8 cellular contexts compared by ENCODE assay signal in the genomic region with DNA sequence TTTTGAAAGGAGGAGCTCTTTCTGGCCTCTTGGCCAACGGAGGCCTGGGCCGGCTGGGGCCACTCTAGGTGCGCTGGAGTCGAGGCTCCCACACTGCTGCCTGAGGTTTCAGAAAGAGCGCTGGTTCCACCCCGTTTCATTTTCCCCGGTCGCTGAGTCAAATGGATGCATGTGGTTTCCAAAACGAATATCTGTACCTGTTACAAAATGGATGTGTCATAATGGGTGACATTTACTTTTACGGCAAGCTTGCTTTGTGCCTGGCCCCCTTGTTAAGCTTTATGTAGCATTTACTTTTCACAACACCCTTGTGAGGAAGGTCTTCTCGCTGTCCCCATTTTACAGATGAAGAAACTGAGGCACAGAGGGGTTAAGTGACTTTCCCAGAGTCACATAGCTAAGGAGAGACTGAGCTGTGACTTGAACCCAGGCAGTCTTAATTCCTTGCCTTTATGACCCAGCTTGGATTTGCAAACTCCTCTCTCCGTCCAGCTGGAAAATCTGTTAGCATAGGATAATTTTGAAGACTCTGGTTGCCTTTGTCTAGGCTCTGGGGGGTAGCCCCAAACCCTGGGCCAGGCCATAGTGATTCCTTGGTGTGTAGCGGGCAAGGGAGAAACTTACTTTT. TPM values are rescaled to one million over a fixed set of nuclear protein-coding genes. Genes with fewer than 3 reads are reported as not detected.
DNase-seq lines count a peak whose midpoint lies in the region; ATAC-seq lines count a peak whose summit lies in the region.

No MANE protein-coding gene starts in this region.

- ATAC-seq in GM18909 (IDR thresholded peaks at IDR 0.05; ENCODE audit: poor library complexity, unreplicated experiment) (peak; percentile 76), HG02981 (IDR thresholded peaks at IDR 0.05; ENCODE audit: unreplicated experiment) (peak; percentile 68), aorta (ENCODE audit: low FRiP score) (no peak)

- H3K36me3 ChIP-seq in iPS-18a (ENCODE audit: control insufficient read depth, low read depth, low read length) (no peaks in the 10 kb centered on the region), aorta (ENCODE audit: control insufficient read depth in 1 of 2, insufficient read depth in 2 of 2, low read length in 1 of 2) (no peaks in the 10 kb centered on the region)

- intact Hi-C loops in aorta (cut with DNase I), result no loop called here

- DNase-seq in activated CD4-positive, alpha-beta T cell treated with anti-CD3 and anti-CD28 coated beads for 24 hours (ENCODE audit: low read depth in 2 of 2), result peak; percentile 64 to 69
- no peak for DNase-seq in NCI-H748 (lab: John Stamatoyannopoulos, UW; ENCODE audit: unreplicated experiment)
- no peak for DNase-seq in NCI-H1694 treated with DMSO at 0.1 percent for 48 hours (lab: John Stamatoyannopoulos, UW)
- no peak for DNase-seq in aorta
- DNase-seq in AG08396 (ENCODE audit: low spot score), result no peak

- H3K4me1 ChIP-seq in iPS-18a (ENCODE audit: control insufficient read depth, low read depth, low read length) (peaks cover 29% of the 10 kb centered on the region), aorta (ENCODE audit: control insufficient read depth in 1 of 2, insufficient read depth in 2 of 2, low read length in 2 of 2) (no peaks in the 10 kb centered on the region)

- no peaks in the 10 kb centered on the region for H3K9me3 ChIP-seq in iPS-18a (ENCODE audit: control insufficient read depth, low read depth, low read length)
- H3K9me3 ChIP-seq in aorta (ENCODE audit: control insufficient read depth, low read length), result no peaks in the 10 kb centered on the region

- H3K27ac ChIP-seq in iPS-18a (ENCODE audit: low read length), result peak overlapping the region; percentile 62
- H3K27ac ChIP-seq in aorta (ENCODE audit: low read depth in 1 of 2, low read length in 2 of 2), result no peak overlapping the region

- H3K4me3 ChIP-seq in iPS-18a (ENCODE audit: low read length) (no peak overlapping the region), aorta (ENCODE audit: low read length in 2 of 2) (no peak overlapping the region)

- WGBS in aorta, 2 donors, result 87 to 89% methylated on average over 13 of the region's 13 CpGs

- no peak overlapping the region for H3K9ac ChIP-seq in iPS-18a (ENCODE audit: low read length)

- H3K27me3 ChIP-seq in iPS-18a (ENCODE audit: control insufficient read depth, insufficient read depth, low read length) (no peaks in the 10 kb centered on the region), aorta (ENCODE audit: control insufficient read depth in 1 of 2, insufficient read depth in 2 of 2, low read length in 1 of 2) (no peaks in the 10 kb centered on the region)

RNA-seq across cellular contexts. Expression of a gene that starts 10.6 kb away (rescaled TPM):
- total RNA-seq in aorta, result 10 to 100 TPM; 38.4 to 75.7 TPM
- polyA plus RNA-seq in aorta, result 10 to 100 TPM; 19.0 to 46.8 TPM

Comparison
In these comparisons a context has a peak if more than half of its experiments do, and no peak if none do; other contexts are left out.
1. DNase-seq: peak in activated CD4-positive, alpha-beta T cell treated with anti-CD3 and anti-CD28 coated beads for 24 hours (2 of 2); none in NCI-H748 (single experiment), NCI-H1694 treated with DMSO at 0.1 percent for 48 hours (single experiment), aorta (0 of 2) and AG08396 (single experiment).